22 cellular contexts compared by ENCODE assay signal in the genomic region with DNA sequence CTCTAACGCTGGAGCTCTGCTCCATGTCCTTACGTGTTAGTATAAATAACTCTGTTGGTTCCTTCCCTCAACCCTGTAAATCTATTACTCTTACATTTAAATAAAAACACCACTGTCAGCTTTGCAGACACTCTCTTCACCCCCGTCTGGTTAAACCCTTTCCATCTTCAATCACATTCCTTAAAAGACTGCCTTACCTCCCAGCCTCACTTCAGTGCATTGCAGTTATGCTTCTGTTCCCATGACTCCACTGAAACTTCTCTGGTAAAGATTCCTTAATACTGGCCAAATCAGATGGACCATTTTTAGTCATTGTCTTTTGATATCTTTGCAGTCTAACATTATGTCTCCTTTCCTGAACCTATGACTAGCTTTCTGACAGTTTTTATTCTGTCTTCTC.
A peak's percentile ranks its signal among the peaks of the same experiment; 100 is the strongest.
DNase-seq lines count a peak whose midpoint lies in the region; ATAC-seq and TF ChIP-seq lines count a peak whose summit lies in the region.
"Had no signal": no experiment of that assay in that cellular context is flagged by ENCODE, and none has a peak within 500 bp of the region (broad histone marks: within the 10 kb centered on the region; RNA-seq: fewer than 3 reads in every experiment).

No MANE protein-coding gene starts in this region.

- H3K36me3 Mint-ChIP-seq in Caco-2 (ENCODE audit: insufficient read depth, unreplicated experiment), result peaks cover 11% of the 10 kb centered on the region
- H3K36me3 Mint-ChIP-seq in activated B cell treated with CpG ODN at 0.5 μM for 24 hours (ENCODE audit: low read depth), result peaks cover 10% of the 10 kb centered on the region
- H3K36me3 Mint-ChIP-seq: natural killer cell treated with Interleukin-12 subunit alpha and Interleukin-12 subunit beta and Interleukin-15 and Interleukin-18, amount 100 ng/mL, for 72 hours; WTC11 had no signal

- H3K9me3 Mint-ChIP-seq in Caco-2 (ENCODE audit: unreplicated experiment), result no peaks in the 10 kb centered on the region
- H3K9me3 Mint-ChIP-seq in activated B cell treated with CpG ODN at 0.5 μM for 24 hours, result no peaks in the 10 kb centered on the region
- H3K9me3 Mint-ChIP-seq: HFFc6; natural killer cell treated with Interleukin-12 subunit alpha and Interleukin-12 subunit beta and Interleukin-15 and Interleukin-18, amount 100 ng/mL, for 72 hours; WTC11 had no signal

- ATAC-seq in activated B cell treated with CpG ODN at 0.5 μM for 24 hours (ENCODE audit: low read depth) (no peak), HG02973 (IDR thresholded peaks at IDR 0.05; ENCODE audit: unreplicated experiment) (no peak)
- ATAC-seq: natural killer cell treated with Interleukin-12 subunit alpha and Interleukin-12 subunit beta and Interleukin-15 and Interleukin-18, amount 100 ng/mL, for 72 hours; WTC11 had no signal

- H3K27me3 ChIP-seq in Caco-2 (replicated peaks; ENCODE audit: control insufficient read depth, insufficient read depth, low read length) (no peaks in the 10 kb centered on the region), kidney epithelial cell (ENCODE audit: control insufficient read depth, insufficient read depth, low read length) (no peaks in the 10 kb centered on the region), smooth muscle cell (ENCODE audit: low read depth) (no peaks in the 10 kb centered on the region)
- H3K27me3 ChIP-seq: adrenal gland, dorsolateral prefrontal cortex had no signal

- WGBS in smooth muscle cell (ENCODE audit: low lambda C conversion rate), result 55% methylated on average over 3 of the region's 3 CpGs

- peaks cover 80% of the 10 kb centered on the region for H3K79me2 ChIP-seq in smooth muscle cell (ENCODE audit: low read depth)

- H3K9me3 ChIP-seq in Caco-2 (no peaks in the 10 kb centered on the region), smooth muscle cell (replicated peaks; ENCODE audit: low read depth) (no peaks in the 10 kb centered on the region)
- H3K9me3 ChIP-seq: adrenal gland, thoracic aorta had no signal

- CTCF ChIA-PET in Caco-2 (lab: Charles Lee), result no interaction called here
- CTCF ChIA-PET in activated B cell treated with CpG ODN at 0.5 μM for 24 hours (lab: Charles Lee), result interaction anchor here (1.4 to 1.5 kb wide), 2 partner anchors 135 to 359 kb away, joined by 4 read pairs; no protein-coding TSS in a partner anchor

- H3K27me3 Mint-ChIP-seq in Caco-2 (ENCODE audit: insufficient read depth, unreplicated experiment) (no peaks in the 10 kb centered on the region), activated B cell treated with CpG ODN at 0.5 μM for 24 hours (no peaks in the 10 kb centered on the region)
- H3K27me3 Mint-ChIP-seq: natural killer cell treated with Interleukin-12 subunit alpha and Interleukin-12 subunit beta and Interleukin-15 and Interleukin-18, amount 100 ng/mL, for 72 hours had no signal

- no peak overlapping the region for H2AFZ ChIP-seq in smooth muscle cell (ENCODE audit: low read depth)

- H3K4me1 ChIP-seq in Caco-2, result peaks cover 21% of the 10 kb centered on the region
- H3K4me1 ChIP-seq in smooth muscle cell (ENCODE audit: low read depth), result peaks cover 11% of the 10 kb centered on the region

- DNase-seq in Caco-2 (no peak), activated B cell treated with CpG ODN at 0.5 μM for 24 hours (no peak), kidney epithelial cell (ENCODE audit: low read depth) (peak; percentile 58), smooth muscle cell (lab: John Stamatoyannopoulos, UW; ENCODE audit: unreplicated experiment) (no peak), NK-92 (lab: John Stamatoyannopoulos, UW; ENCODE audit: unreplicated experiment) (no peak), DMS114 treated with DMSO at 0.1 percent for 48 hours (lab: John Stamatoyannopoulos, UW; ENCODE audit: unreplicated experiment) (no peak)
- DNase-seq: activated CD4-positive, alpha-beta T cell treated with anti-CD3 and anti-CD28 coated beads, Interleukin-2, amount 50 U/mL, for 48 hours; activated gamma-delta T cell treated with Interleukin-2 at 50 U/mL for 16 hours; adrenal gland; DND-41; dorsolateral prefrontal cortex; erythroblast; foreskin melanocyte; HFFc6; NCI-H187; NCI-H526 treated with DMSO at 0.1 percent for 48 hours; T-helper 9 cell had no signal

- H3K4me1 Mint-ChIP-seq in Caco-2 (ENCODE audit: low read depth, unreplicated experiment) (peaks cover 39% of the 10 kb centered on the region), activated B cell treated with CpG ODN at 0.5 μM for 24 hours (peaks cover 49% of the 10 kb centered on the region)

- intact Hi-C loops in Caco-2 (cut with micrococcal nuclease; ENCODE audit: unreplicated experiment) (no loop called here), activated B cell treated with CpG ODN at 0.5 μM for 24 hours (cut with micrococcal nuclease) (no loop called here)

- H3K36me3 ChIP-seq in Caco-2 (ENCODE audit: control insufficient read depth, insufficient read depth, low read length) (no peaks in the 10 kb centered on the region), kidney epithelial cell (ENCODE audit: control insufficient read depth, insufficient read depth, low read length) (no peaks in the 10 kb centered on the region), smooth muscle cell (ENCODE audit: low read depth) (no peaks in the 10 kb centered on the region)
- H3K36me3 ChIP-seq: adrenal gland, thoracic aorta had no signal

- peak overlapping the region; percentile 27 for H3K4me2 ChIP-seq in smooth muscle cell

- no peaks in the 10 kb centered on the region for H3F3A ChIP-seq in smooth muscle cell (ENCODE audit: low read depth)

- H3K4me3 ChIP-seq in Caco-2 (ENCODE audit: low read depth, low read length) (no peak overlapping the region), kidney epithelial cell (ENCODE audit: low read depth, low read length) (no peak overlapping the region), smooth muscle cell (no peak overlapping the region)
- H3K4me3 ChIP-seq: adrenal gland, dorsolateral prefrontal cortex, thoracic aorta had no signal

- H3K27ac ChIP-seq in smooth muscle cell (ENCODE audit: low read depth), result peak overlapping the region; percentile 7
- H3K27ac ChIP-seq: adrenal gland, dorsolateral prefrontal cortex, RWPE1, thoracic aorta had no signal

- POLR2A ChIA-PET in Caco-2 (lab: Charles Lee), result interaction anchor here (0.7 kb wide), 1 partner anchor 133 kb away, joined by 3 read pairs; no protein-coding TSS in a partner anchor
- POLR2A ChIA-PET in activated B cell treated with CpG ODN at 0.5 μM for 24 hours (lab: Charles Lee), result no interaction called here

- no peak overlapping the region for H3K9ac ChIP-seq in smooth muscle cell (ENCODE audit: low read depth)

- H3K27ac Mint-ChIP-seq in Caco-2 (ENCODE audit: unreplicated experiment), result peak overlapping the region; percentile 46
- H3K27ac Mint-ChIP-seq in activated B cell treated with CpG ODN at 0.5 μM for 24 hours, result peak overlapping the region; percentile 2
- H3K27ac Mint-ChIP-seq: HFFc6; natural killer cell treated with Interleukin-12 subunit alpha and Interleukin-12 subunit beta and Interleukin-15 and Interleukin-18, amount 100 ng/mL, for 72 hours; WTC11 had no signal

- no TSS peak for BruUV-seq in Caco-2 (replicated peaks; lab: Mats Ljungman, UMichigan)

- TF ChIP-seq CTCF in Caco-2 (IDR thresholded peaks at IDR 0.05; ENCODE audit: insufficient read depth in 1 of 2, low read depth in 1 of 2, low read length in 1 of 2, severe bottlenecking in 1 of 2, unreplicated experiment in 1 of 2) (no peak), activated B cell treated with CpG ODN at 0.5 μM for 24 hours (IDR thresholded peaks at IDR 0.05) (no peak), kidney epithelial cell (IDR thresholded peaks at IDR 0.05; ENCODE audit: insufficient read depth, low read length, poor library complexity, severe bottlenecking) (no peak), smooth muscle cell (IDR thresholded peaks at IDR 0.05; ENCODE audit: borderline replicate concordance, insufficient read depth, poor library complexity, severe bottlenecking) (no peak)

- H4K20me1 ChIP-seq in smooth muscle cell (ENCODE audit: low read depth), result no peaks in the 10 kb centered on the region

- no peak overlapping the region for H3K4me3 Mint-ChIP-seq in Caco-2 (ENCODE audit: unreplicated experiment)
- no peak overlapping the region for H3K4me3 Mint-ChIP-seq in activated B cell treated with CpG ODN at 0.5 μM for 24 hours
- H3K4me3 Mint-ChIP-seq: HFFc6; natural killer cell treated with Interleukin-12 subunit alpha and Interleukin-12 subunit beta and Interleukin-15 and Interleukin-18, amount 100 ng/mL, for 72 hours; WTC11 had no signal
